In genomic region chr1:15242766-15243165, GRCh38 we compare ENCODE assay signal across 22 cellular contexts. TPM values are rescaled to one million over a fixed set of nuclear protein-coding genes. Genes with fewer than 3 reads are reported as not detected.
DNase-seq lines count a peak whose midpoint lies in the region; ATAC-seq, FAIRE-seq and TF ChIP-seq lines count a peak whose summit lies in the region.
"Had no signal": no experiment of that assay in that cellular context is flagged by ENCODE, and none has a peak within 500 bp of the region (broad histone marks: within the 10 kb centered on the region; RNA-seq: fewer than 3 reads in every experiment).

No MANE protein-coding gene starts in this region.

- no peak overlapping the region for H3K9ac ChIP-seq in HepG2 (ENCODE audit: insufficient read depth, low read depth, low read length)

- H3K4me3 ChIP-seq in HepG2 (replicated peaks in 1 of 3; ENCODE audit: insufficient read depth in 1 of 3, low read depth in 2 of 3, low read length in 3 of 3), result no peak overlapping the region
- no peak overlapping the region for H3K4me3 ChIP-seq in right lobe of liver
- H3K4me3 ChIP-seq in esophagus muscularis mucosa, result no peak overlapping the region
- H3K4me3 ChIP-seq in transverse colon, result no peak overlapping the region
- H3K4me3 ChIP-seq in pancreas, result no peak overlapping the region
- H3K4me3 ChIP-seq in naive thymus-derived CD4-positive, alpha-beta T cell (ENCODE audit: low read length), result no peak overlapping the region
- H3K4me3 ChIP-seq: GM12878, HAP-1 had no signal

- TF ChIP-seq EP300 in HepG2 (IDR thresholded peaks at IDR 0.05; ENCODE audit: low read depth in 2 of 2, low read length in 2 of 2), result no peak
- TF ChIP-seq EP300 in HepG2 (CRISPR knock-in tag; IDR thresholded peaks at IDR 0.05; ENCODE audit: borderline replicate concordance), result no peak
- no peak for TF ChIP-seq EP300 in esophagus muscularis mucosa (IDR thresholded peaks at IDR 0.05)
- no peak for TF ChIP-seq EP300 in transverse colon (IDR thresholded peaks at IDR 0.05; ENCODE audit: low read depth)

- no peaks in the 10 kb centered on the region for H3K36me3 ChIP-seq in HepG2 (replicated peaks in 1 of 2; ENCODE audit: control insufficient read depth in 1 of 2, insufficient read depth in 2 of 2, low read length in 2 of 2)
- H3K36me3 ChIP-seq in right lobe of liver, result no peaks in the 10 kb centered on the region
- H3K36me3 ChIP-seq in esophagus muscularis mucosa, result no peaks in the 10 kb centered on the region
- H3K36me3 ChIP-seq in transverse colon, result no peaks in the 10 kb centered on the region
- no peaks in the 10 kb centered on the region for H3K36me3 ChIP-seq in pancreas
- H3K36me3 ChIP-seq in naive thymus-derived CD4-positive, alpha-beta T cell (ENCODE audit: control insufficient read depth in 2 of 3, insufficient read depth in 3 of 3, low read length in 3 of 3), result no peaks in the 10 kb centered on the region
- H3K36me3 ChIP-seq: BE2C, HAP-1 had no signal

- H3K9me3 Mint-ChIP-seq in osteocyte (ENCODE audit: unreplicated experiment), result no peaks in the 10 kb centered on the region
- no peaks in the 10 kb centered on the region for H3K9me3 Mint-ChIP-seq in natural killer cell treated with Interleukin-12 subunit alpha and Interleukin-12 subunit beta and Interleukin-15 and Interleukin-18, amount 100 ng/mL, for 72 hours
- H3K9me3 Mint-ChIP-seq in naive thymus-derived CD4-positive, alpha-beta T cell, result peaks cover 0 to 8% (median 0%) of the 10 kb centered on the region in 11 donors

- no peaks in the 10 kb centered on the region for H4K20me1 ChIP-seq in HepG2 (ENCODE audit: insufficient read depth, low read length)

- intact Hi-C loops in HepG2 (cut with micrococcal nuclease; ENCODE audit: unreplicated experiment), result no loop called here
- intact Hi-C loops in right lobe of liver (cut with DNase I), result no loop called here
- intact Hi-C loops in esophagus muscularis mucosa (cut with DNase I), result no loop called here
- intact Hi-C loops in transverse colon (cut with DNase I; ENCODE audit: low total_unique reads), result no loop called here
- intact Hi-C loops in pancreas (cut with DNase I), result no loop called here
- intact Hi-C loops in naive thymus-derived CD4-positive, alpha-beta T cell (cut with micrococcal nuclease), result no loop called here

- no peaks in the 10 kb centered on the region for H3K36me3 Mint-ChIP-seq in osteocyte (ENCODE audit: unreplicated experiment)
- no peaks in the 10 kb centered on the region for H3K36me3 Mint-ChIP-seq in natural killer cell treated with Interleukin-12 subunit alpha and Interleukin-12 subunit beta and Interleukin-15 and Interleukin-18, amount 100 ng/mL, for 72 hours
- H3K36me3 Mint-ChIP-seq in naive thymus-derived CD4-positive, alpha-beta T cell, result peaks cover 0 to 14% (median 0%) of the 10 kb centered on the region in 5 donors
- H3K36me3 Mint-ChIP-seq: CD8-positive, alpha-beta memory T cell had no signal

- no peak for TF ChIP-seq POLR2A in HepG2 (IDR thresholded peaks at IDR 0.05; ENCODE audit: insufficient read depth in 1 of 2, low read depth in 2 of 2, low read length in 2 of 2)
- no peak for TF ChIP-seq POLR2A in right lobe of liver (IDR thresholded peaks at IDR 0.05)
- no peak for TF ChIP-seq POLR2A in esophagus muscularis mucosa (IDR thresholded peaks at IDR 0.05; ENCODE audit: low read depth)
- no peak for TF ChIP-seq POLR2A in transverse colon (IDR thresholded peaks at IDR 0.05)

- H3K27ac ChIP-seq in HepG2 (ENCODE audit: extremely low read length, insufficient read depth, low read length) (no peak overlapping the region), right lobe of liver (no peak overlapping the region), esophagus muscularis mucosa (replicated peaks in 1 of 4) (peak overlapping the region in 3 of 4 donors; percentile 59 to 69 (median 60)), transverse colon (peak overlapping the region in 3 of 4 donors; percentile 59 to 67 (median 59)), pancreas (no peak overlapping the region)
- no peak overlapping the region for H3K27ac ChIP-seq in naive thymus-derived CD4-positive, alpha-beta T cell (ENCODE audit: low read depth, low read length)

- no peak for ATAC-seq in HepG2
- ATAC-seq in right lobe of liver, result no peak
- ATAC-seq in natural killer cell treated with Interleukin-12 subunit alpha and Interleukin-12 subunit beta and Interleukin-15 and Interleukin-18, amount 100 ng/mL, for 72 hours, result no peak
- ATAC-seq in pancreas, result no peak
- no peak for ATAC-seq in naive thymus-derived CD4-positive, alpha-beta T cell
- ATAC-seq: GM12878 had no signal

- TF ChIP-seq RAD21 in HepG2 (CRISPR knock-in tag; IDR thresholded peaks at IDR 0.05), result no peak

- POLR2A ChIA-PET in HepG2 (lab: Yijun Ruan, JAX), result no interaction called here
- POLR2A ChIA-PET in naive thymus-derived CD4-positive, alpha-beta T cell (lab: Charles Lee), result no interaction called here

- 48% methylated on average over 7 of the region's 7 CpGs for WGBS in HepG2 (ENCODE audit: low lambda C conversion rate)
- 67% methylated on average over 7 of the region's 7 CpGs for WGBS in right lobe of liver (ENCODE audit: insufficient coverage, low coverage, low lambda C conversion rate, missing lambda C conversion rate)
- 71% methylated on average over 7 of the region's 7 CpGs for WGBS in esophagus muscularis mucosa
- 80 to 85% methylated on average over 4 to 7 of the region's 7 CpGs for WGBS in transverse colon (ENCODE audit: low coverage in 1 of 2), 2 donors
- whole genome bisulfite sequencing in pancreas, 2 donors, result 84 to 88% methylated on average over 7 of the region's 7 CpGs

- DNase-seq in HepG2 (ENCODE audit: low spot score), result no peak
- DNase-seq in right lobe of liver, result no peak
- DNase-seq in esophagus muscularis mucosa (ENCODE audit: extremely low spot score), result no peak
- DNase-seq in osteocyte (ENCODE audit: extremely low spot score, unreplicated experiment), result peak; percentile 46
- no peak for DNase-seq in transverse colon
- DNase-seq in natural killer cell treated with Interleukin-12 subunit alpha and Interleukin-12 subunit beta and Interleukin-15 and Interleukin-18, amount 100 ng/mL, for 72 hours (ENCODE audit: low spot score), result no peak
- no peak for DNase-seq in pancreas
- DNase-seq in naive thymus-derived CD4-positive, alpha-beta T cell, result no peak
- DNase-seq: ACHN; BE2C; C1 segment of cervical spinal cord; CD4-positive, CD25-positive, alpha-beta regulatory T cell; CD8-positive, alpha-beta memory T cell; COR-L47; DMS 273 treated with DMSO at 0.1 percent for 48 hours; DMS53; DND-41; EL had no signal

- TF ChIP-seq CTCF in HepG2 (CRISPR knock-in tag; IDR thresholded peaks at IDR 0.05), result no peak
- TF ChIP-seq CTCF in right lobe of liver (IDR thresholded peaks at IDR 0.05), result no peak
- no peak for TF ChIP-seq CTCF in esophagus muscularis mucosa (IDR thresholded peaks at IDR 0.05)
- TF ChIP-seq CTCF in osteocyte (IDR thresholded peaks at IDR 0.05), result no peak
- TF ChIP-seq CTCF in transverse colon (IDR thresholded peaks at IDR 0.05), result no peak
- TF ChIP-seq CTCF in pancreas (IDR thresholded peaks at IDR 0.05), result no peak

- H3K27me3 Mint-ChIP-seq in osteocyte (ENCODE audit: unreplicated experiment), result peaks cover 45% of the 10 kb centered on the region
- peaks cover 1 to 27% of the 10 kb centered on the region in 2 donors for H3K27me3 Mint-ChIP-seq in natural killer cell treated with Interleukin-12 subunit alpha and Interleukin-12 subunit beta and Interleukin-15 and Interleukin-18, amount 100 ng/mL, for 72 hours
- peaks cover 42 to 69% (median 45%) of the 10 kb centered on the region in 5 donors for H3K27me3 Mint-ChIP-seq in naive thymus-derived CD4-positive, alpha-beta T cell

- FAIRE-seq in HepG2 (lab: Jason Lieb, UNC), result no peak
- FAIRE-seq in pancreas (lab: Jason Lieb, UNC), result no peak
- FAIRE-seq: A204.1, GM12878, GM19239 had no signal

- H3K27ac Mint-ChIP-seq in osteocyte (ENCODE audit: unreplicated experiment), result no peak overlapping the region
- peak overlapping the region in 1 of 2 donors; percentile 2 for H3K27ac Mint-ChIP-seq in natural killer cell treated with Interleukin-12 subunit alpha and Interleukin-12 subunit beta and Interleukin-15 and Interleukin-18, amount 100 ng/mL, for 72 hours
- no peak overlapping the region for H3K27ac Mint-ChIP-seq in naive thymus-derived CD4-positive, alpha-beta T cell
- H3K27ac Mint-ChIP-seq: CD4-positive, CD25-positive, alpha-beta regulatory T cell; CD8-positive, alpha-beta memory T cell had no signal

- CTCF ChIA-PET in HepG2 (lab: Yijun Ruan, JAX; ENCODE audit: low intra/inter-chr PET ratio, low total read pairs), result no interaction called here
- CTCF ChIA-PET in naive thymus-derived CD4-positive, alpha-beta T cell (lab: Charles Lee), result no interaction called here

- H2AFZ ChIP-seq in HepG2 (ENCODE audit: low read length), result no peak overlapping the region

- no TSS peak for BruUV-seq in HepG2 (replicated peaks; lab: Mats Ljungman, UMichigan)

- H3K4me1 Mint-ChIP-seq in osteocyte (ENCODE audit: unreplicated experiment), result peaks cover 2% of the 10 kb centered on the region
- peaks cover 27 to 30% of the 10 kb centered on the region in 2 donors for H3K4me1 Mint-ChIP-seq in natural killer cell treated with Interleukin-12 subunit alpha and Interleukin-12 subunit beta and Interleukin-15 and Interleukin-18, amount 100 ng/mL, for 72 hours (ENCODE audit: low read depth in 2 of 2)
- peaks cover 3 to 22% (median 11%) of the 10 kb centered on the region in 7 donors for H3K4me1 Mint-ChIP-seq in naive thymus-derived CD4-positive, alpha-beta T cell

- no peak overlapping the region for H3K4me3 Mint-ChIP-seq in osteocyte (ENCODE audit: unreplicated experiment)
- H3K4me3 Mint-ChIP-seq in natural killer cell treated with Interleukin-12 subunit alpha and Interleukin-12 subunit beta and Interleukin-15 and Interleukin-18, amount 100 ng/mL, for 72 hours, result no peak overlapping the region
- H3K4me3 Mint-ChIP-seq in naive thymus-derived CD4-positive, alpha-beta T cell, result no peak overlapping the region
- H3K4me3 Mint-ChIP-seq: CD4-positive, CD25-positive, alpha-beta regulatory T cell; CD8-positive, alpha-beta memory T cell had no signal

- H3K27me3 ChIP-seq in HepG2 (ENCODE audit: control insufficient read depth in 1 of 2, insufficient read depth in 2 of 2, low read length in 2 of 2) (peaks cover 3 to 54% of the 10 kb centered on the region in 2 experiments; a peak in 4 of 5 replicates), right lobe of liver (peaks cover 0 to 4% of the 10 kb centered on the region in 2 donors), esophagus muscularis mucosa (no peaks in the 10 kb centered on the region), transverse colon (no peaks in the 10 kb centered on the region), pancreas (no peaks in the 10 kb centered on the region)
- H3K27me3 ChIP-seq in naive thymus-derived CD4-positive, alpha-beta T cell (ENCODE audit: control insufficient read depth in 2 of 2, insufficient read depth in 2 of 2, low read length in 2 of 2), result peaks cover 0 to 3% of the 10 kb centered on the region in 2 donors
- H3K27me3 ChIP-seq: BE2C had no signal

- in situ Hi-C loops in HepG2 (cut with HindIII; ENCODE audit: extremely low pct_ligation_motif_present, low pct_unique_long_range_greater_than_20kb), result no loop called here
- in situ Hi-C loops in transverse colon (cut with MboI; ENCODE audit: low pct_ligation_motif_present in 1 of 4, low pct_unique_long_range_greater_than_20kb in 1 of 4, low sequenced_read_pairs in 3 of 4), result no loop called here

- H3K4me2 ChIP-seq in HepG2 (ENCODE audit: low read depth, low read length), result no peak overlapping the region

- H3K9me3 ChIP-seq in HepG2 (ENCODE audit: low read length), result no peaks in the 10 kb centered on the region
- no peaks in the 10 kb centered on the region for H3K9me3 ChIP-seq in right lobe of liver
- no peaks in the 10 kb centered on the region for H3K9me3 ChIP-seq in esophagus muscularis mucosa
- no peaks in the 10 kb centered on the region for H3K9me3 ChIP-seq in transverse colon
- H3K9me3 ChIP-seq in pancreas, result no peaks in the 10 kb centered on the region
- H3K9me3 ChIP-seq in naive thymus-derived CD4-positive, alpha-beta T cell (ENCODE audit: control insufficient read depth in 2 of 3, low read length in 3 of 3), result no peaks in the 10 kb centered on the region
- H3K9me3 ChIP-seq: BE2C, HAP-1 had no signal

- no peaks in the 10 kb centered on the region for H3K79me2 ChIP-seq in HepG2 (ENCODE audit: insufficient read depth, low read length)

- H3K4me1 ChIP-seq in HepG2 (ENCODE audit: insufficient read depth, low read length), result peaks cover 8% of the 10 kb centered on the region
- no peaks in the 10 kb centered on the region for H3K4me1 ChIP-seq in right lobe of liver
- H3K4me1 ChIP-seq in esophagus muscularis mucosa, result peaks cover 10 to 48% (median 40%) of the 10 kb centered on the region in 4 donors
- peaks cover 6 to 41% (median 9%) of the 10 kb centered on the region in 4 donors for H3K4me1 ChIP-seq in transverse colon
- H3K4me1 ChIP-seq in pancreas, result no peaks in the 10 kb centered on the region
- peaks cover 0 to 3% of the 10 kb centered on the region in 2 donors for H3K4me1 ChIP-seq in naive thymus-derived CD4-positive, alpha-beta T cell (ENCODE audit: control insufficient read depth in 2 of 2, insufficient read depth in 2 of 2, low read length in 2 of 2)
- H3K4me1 ChIP-seq: BE2C, HAP-1 had no signal

RNA-seq across cellular contexts. Expression of gene FHAD1, which starts 4.3 kb away (rescaled TPM):
- total RNA-seq in HepG2 (2016; rRNA removed; fragmentation: Illumina TruSeq; extraction: Trizol) (not detected in 2 replicates), right lobe of liver (under 1 TPM in 3 of 6 experiments, not detected in 3; 0.06 to 0.53 (median 0.12) TPM), esophagus muscularis mucosa (under 1 TPM in 3 of 4 donors, not detected in 1; under 0.01 to 0.26 (median 0.06) TPM), osteocyte (not detected in 2 replicates), transverse colon (under 1 TPM in 2 of 4 donors, not detected in 2; 0.75 to 0.82 TPM), pancreas (1 to 10 TPM; 1.1 to 5.5 (median 2.2) TPM)
- total RNA-seq in HepG2 (2016; cell fraction: cytosol; rRNA removed; fragmentation: Illumina TruSeq; extraction: Trizol; ENCODE audit: low read depth), result not detected in 2 replicates
- total RNA-seq in HepG2 (2016; cell fraction: insoluble cytoplasmic fraction; rRNA removed; fragmentation: Illumina TruSeq; extraction: Trizol), result not detected in 2 replicates
- total RNA-seq in HepG2 (2016; cell fraction: membrane; rRNA removed; fragmentation: Illumina TruSeq; extraction: Trizol), result not detected in 2 replicates
- not detected in 2 replicates for total RNA-seq in HepG2 (2016; cell fraction: nucleus; rRNA removed; fragmentation: Illumina TruSeq; extraction: Trizol)
- polyA plus RNA-seq in HepG2 (2011; rRNA removed) (not detected in 2 replicates), pancreas (1 to 10 TPM in 1 of 2 donors, under 1 TPM in 1; 0.75 to 2.1 TPM)
- 0.01 and 0.03 TPM in 2 replicates for polyA plus RNA-seq in HepG2 (2011; cell fraction: cytosol; rRNA removed)
- polyA plus RNA-seq in HepG2 (2011; cell fraction: nucleus; rRNA removed), result 0.03 and 0.08 TPM in 2 replicates
- polyA plus RNA-seq in HepG2 (2012), result 0.08 and 0.11 TPM in 2 replicates
- not detected in 2 replicates for polyA plus RNA-seq in HepG2 (2016; cell fraction: cytosol; fragmentation: Illumina TruSeq; extraction: Trizol; ENCODE audit: low read depth)
- polyA plus RNA-seq in HepG2 (2016; cell fraction: insoluble cytoplasmic fraction; fragmentation: Illumina TruSeq; extraction: Trizol; ENCODE audit: low read depth), result not detected in 2 replicates
- polyA plus RNA-seq in HepG2 (2016; cell fraction: membrane; fragmentation: Illumina TruSeq; extraction: Trizol; ENCODE audit: low read depth), result not detected in 2 replicates
- polyA plus RNA-seq in HepG2 (2016; cell fraction: nucleus; fragmentation: Illumina TruSeq; extraction: Trizol; ENCODE audit: insufficient read depth, low read depth), result 0.27 TPM in 1 of 2 replicates, not detected in the other
- 0.04 and 0.80 TPM in 2 replicates for polyA minus RNA-seq in HepG2 (2011; rRNA and poly(A)+ RNA removed; ENCODE audit: low replicate concordance)
- polyA minus RNA-seq in HepG2 (2011; cell fraction: cytosol; rRNA and poly(A)+ RNA removed), result not detected in 2 replicates
- not detected in 2 replicates for polyA minus RNA-seq in HepG2 (2011; cell fraction: nucleus; rRNA and poly(A)+ RNA removed)
- total RNA-seq in natural killer cell treated with Interleukin-12 subunit alpha and Interleukin-12 subunit beta and Interleukin-15 and Interleukin-18, amount 100 ng/mL, for 72 hours, result under 1 TPM in 1 of 2 donors, not detected in 1; 0.42 TPM
- total RNA-seq in naive thymus-derived CD4-positive, alpha-beta T cell, result 1 to 10 TPM in 1 of 5 experiments, under 1 TPM in 1, not detected in 3; 0.19 to 1.1 TPM
- not detected for polyA plus RNA-seq in naive thymus-derived CD4-positive, alpha-beta T cell
- total RNA-seq: CD4-positive, CD25-positive, alpha-beta regulatory T cell; CD8-positive, alpha-beta memory T cell had no signal
- polyA plus RNA-seq: CD4-positive, CD25-positive, alpha-beta regulatory T cell; CD8-positive, alpha-beta memory T cell had no signal

Comparison
In these comparisons a context has a peak if more than half of its experiments do, and no peak if none do; other contexts are left out.
1. H3K27ac ChIP-seq: peak in esophagus muscularis mucosa (3 of 4) and transverse colon (3 of 4); none in HepG2 (single experiment), right lobe of liver (0 of 3), pancreas (0 of 4) and naive thymus-derived CD4-positive, alpha-beta T cell (single experiment).